ENCODE assay signal across 8 cellular contexts in the genomic region with DNA sequence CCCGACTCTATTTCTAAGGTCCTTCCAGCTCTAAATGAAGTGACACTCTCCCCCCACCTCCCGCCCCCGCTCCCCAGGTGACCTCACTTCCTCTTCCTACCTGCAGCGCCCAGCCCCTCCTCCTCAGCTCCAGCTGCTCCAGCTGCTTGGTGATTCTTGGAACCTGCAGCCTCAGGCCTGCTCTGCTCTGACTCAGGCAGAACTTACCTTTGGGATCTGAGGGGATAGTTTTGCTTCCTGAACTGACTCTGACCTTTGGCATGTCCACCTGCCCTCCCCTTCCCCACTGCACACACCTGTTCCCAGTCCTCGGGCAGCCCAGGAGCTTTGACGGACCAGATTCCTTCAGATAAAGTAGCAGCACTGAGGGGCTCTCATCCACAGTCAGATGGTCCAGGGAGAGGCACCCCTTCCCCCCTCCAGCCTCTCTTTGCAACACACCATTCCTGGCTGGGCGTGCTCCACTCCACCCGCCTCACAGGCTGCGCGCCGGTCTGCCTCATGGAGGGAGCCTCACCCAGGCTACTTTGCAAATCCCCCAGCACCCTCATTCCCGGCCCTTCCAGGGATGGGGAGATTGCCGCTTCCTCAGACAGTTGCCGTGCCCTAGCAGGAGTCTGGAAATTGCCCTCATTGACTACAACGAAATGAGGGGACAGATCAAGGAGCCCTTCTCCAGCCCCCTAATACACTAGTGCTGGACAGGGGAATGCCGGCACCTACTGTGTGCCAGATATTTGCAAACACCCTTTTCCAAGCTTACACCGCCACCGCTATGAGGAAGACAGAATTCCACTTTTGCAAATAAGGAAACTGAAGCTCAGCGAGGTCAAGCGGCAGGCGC. TPM values are rescaled to one million over a fixed set of nuclear protein-coding genes. Genes with fewer than 3 reads are reported as not detected.
DNase-seq lines count a peak whose midpoint lies in the region; ATAC-seq and TF ChIP-seq lines count a peak whose summit lies in the region.

No MANE protein-coding gene starts in this region.

- 20 to 21% methylated on average over 19 to 20 of the region's 21 CpGs for WGBS in tibial nerve, 2 donors

- H3K27ac Mint-ChIP-seq in naive B cell: peak overlapping the region; percentile 69 to 97 (median 95)

- DNase-seq in activated CD4-positive, alpha-beta T cell treated with anti-CD3 and anti-CD28 coated beads for 48 hours: peak; percentile 64
- DNase-seq in naive B cell (no peak), tibial nerve (ENCODE audit: low spot score in 2 of 2) (no peak), middle frontal gyrus (ENCODE audit: extremely low spot score, low spot score) (no peak)

- H3K4me3 ChIP-seq in DOHH2 (ENCODE audit: low read length) (peak overlapping the region; percentile 95), KMS-11 (IDR thresholded peaks at IDR 0.05; ENCODE audit: insufficient read depth, low read depth, low read length) (no peak overlapping the region), endocrine pancreas (ENCODE audit: control insufficient read depth, insufficient read depth, low read length) (peak overlapping the region; percentile 45), tibial nerve (peak overlapping the region; percentile 84 to 98 (median 94))

- no peaks in the 10 kb centered on the region; the same call in 1 of the 2 replicates for H3F3A ChIP-seq in DOHH2 (ENCODE audit: control insufficient read depth, insufficient read depth)

- peak overlapping the region; percentile 85 to 96 (median 92) for H3K4me3 Mint-ChIP-seq in naive B cell

- no peaks in the 10 kb centered on the region for H3K9me2 ChIP-seq in DOHH2 (replicated peaks; ENCODE audit: control insufficient read depth, low read length)

- peaks cover 10 to 44% (median 32%) of the 10 kb centered on the region in 3 donors for H3K27me3 Mint-ChIP-seq in naive B cell

- H3K4me1 ChIP-seq in DOHH2 (ENCODE audit: control insufficient read depth, low read length) (peaks cover 44% of the 10 kb centered on the region), KMS-11 (ENCODE audit: low read depth, poor library complexity, severe bottlenecking) (peaks cover 69% of the 10 kb centered on the region), endocrine pancreas (ENCODE audit: control insufficient read depth, insufficient read depth, low read length) (no peaks in the 10 kb centered on the region), tibial nerve (peaks cover 0 to 62% (median 33%) of the 10 kb centered on the region in 4 donors)

- H3K9ac ChIP-seq in KMS-11 (peak overlapping the region; percentile 30; the same call in 1 of the 2 replicates), endocrine pancreas (ENCODE audit: control insufficient read depth, insufficient read depth, low read length) (peak overlapping the region; percentile 58)

- H3K4me1 Mint-ChIP-seq in naive B cell: peaks cover 17 to 44% (median 32%) of the 10 kb centered on the region in 3 donors

- peak overlapping the region; percentile 87 for H2AFZ ChIP-seq in KMS-11 (ENCODE audit: low read depth)

- H3K79me2 ChIP-seq in DOHH2 (ENCODE audit: control insufficient read depth, low read length) (peaks cover 45% of the 10 kb centered on the region), KMS-11 (ENCODE audit: insufficient read depth, low read depth) (peaks cover 40% of the 10 kb centered on the region)

- H3K9me3 ChIP-seq in DOHH2 (ENCODE audit: control insufficient read depth, insufficient read depth, low read length) (no peaks in the 10 kb centered on the region), endocrine pancreas (ENCODE audit: control insufficient read depth, low read length) (no peaks in the 10 kb centered on the region), tibial nerve (no peaks in the 10 kb centered on the region)

- H4K20me1 ChIP-seq in DOHH2 (ENCODE audit: control insufficient read depth, insufficient read depth, low read depth, low read length) (peaks cover 26% of the 10 kb centered on the region), KMS-11 (ENCODE audit: insufficient read depth) (peaks cover 19% of the 10 kb centered on the region; the same call in 1 of the 2 replicates)

- no peaks in the 10 kb centered on the region for H3K36me3 Mint-ChIP-seq in naive B cell

- peak overlapping the region; percentile 78 for H3K4me2 ChIP-seq in DOHH2 (ENCODE audit: low read length)
- peak overlapping the region; percentile 100 for H3K4me2 ChIP-seq in KMS-11

- H3K36me3 ChIP-seq in DOHH2 (ENCODE audit: control insufficient read depth, low read length): peaks cover 24% of the 10 kb centered on the region
- no peaks in the 10 kb centered on the region for H3K36me3 ChIP-seq in KMS-11 (ENCODE audit: insufficient read depth)
- H3K36me3 ChIP-seq in endocrine pancreas (ENCODE audit: control insufficient read depth, insufficient read depth, low read length): no peaks in the 10 kb centered on the region
- peaks cover 0 to 7% (median 2%) of the 10 kb centered on the region in 3 donors for H3K36me3 ChIP-seq in tibial nerve

- TF ChIP-seq POLR2A in tibial nerve (IDR thresholded peaks at IDR 0.05): no peak

- H3K27ac ChIP-seq in DOHH2 (ENCODE audit: low read depth, low read length) (no peak overlapping the region), KMS-11 (no peak overlapping the region; the same call in 1 of the 2 replicates), tibial nerve (peak overlapping the region; percentile 90 to 99 (median 98))

- ATAC-seq in naive B cell (ENCODE audit: low read depth in 2 of 2): no peak
- no peak for ATAC-seq in GM21360 (IDR thresholded peaks at IDR 0.05; ENCODE audit: unreplicated experiment)

- TF ChIP-seq EP300 in tibial nerve (IDR thresholded peaks at IDR 0.05): no peak

- no peak for TF ChIP-seq CTCF in DOHH2 (IDR thresholded peaks at IDR 0.05; ENCODE audit: low read depth, low read length, poor library complexity, severe bottlenecking)
- TF ChIP-seq CTCF in KMS-11 (conservative IDR thresholded peaks at IDR 0.05; ENCODE audit: low read depth, low read length): no peak
- TF ChIP-seq CTCF in tibial nerve (IDR thresholded peaks at IDR 0.05): no peak

- peaks cover 0 to 2% (median 0%) of the 10 kb centered on the region in 7 donors for H3K9me3 Mint-ChIP-seq in naive B cell

- peaks cover 1% of the 10 kb centered on the region; the same call in 1 of the 2 replicates for H3K27me3 ChIP-seq in DOHH2 (ENCODE audit: control insufficient read depth, low read length)
- H3K27me3 ChIP-seq in KMS-11 (ENCODE audit: insufficient read depth, low read depth): no peaks in the 10 kb centered on the region
- H3K27me3 ChIP-seq in endocrine pancreas (ENCODE audit: control insufficient read depth, insufficient read depth, low read length): no peaks in the 10 kb centered on the region
- no peaks in the 10 kb centered on the region for H3K27me3 ChIP-seq in tibial nerve

RNA-seq across cellular contexts. Expression of a gene that starts 0.7 kb away (rescaled TPM):
- 1 to 10 TPM in 4 of 6 donors, under 1 TPM in 2; 0.40 to 3.6 (median 1.4) TPM for polyA plus RNA-seq in naive B cell (ENCODE audit: low read depth in 6 of 6)
- 10 to 100 TPM; 13.8 to 20.1 (median 17.2) TPM for total RNA-seq in tibial nerve

RNA-seq across cellular contexts. Expression of a gene that starts 57.1 kb away (rescaled TPM):
- under 1 TPM in 1 of 6 donors, not detected in 5; 0.16 TPM for polyA plus RNA-seq in naive B cell (ENCODE audit: low read depth in 6 of 6)
- total RNA-seq in tibial nerve: 1 to 10 TPM in 1 of 4 donors, under 1 TPM in 1, not detected in 2; 0.63 to 1.5 TPM

Comparison
In these comparisons a context has a peak if more than half of its experiments do, and no peak if none do; other contexts are left out.
1. H3K27ac ChIP-seq: peak in tibial nerve (4 of 4); none in DOHH2 (single experiment) and KMS-11 (single experiment).